23 cellular contexts compared by ENCODE assay signal in genomic region chr4:164207460-164207859, GRCh38.
"Had no signal": no experiment of that assay in that cellular context is flagged by ENCODE, and none has a peak within 500 bp of the region (broad histone marks: within the 10 kb centered on the region; RNA-seq: fewer than 3 reads in every experiment).

No MANE protein-coding gene starts in this region.

- H3K4me2 ChIP-seq: hepatocyte had no signal

- H3K4me1 Mint-ChIP-seq: immature natural killer cell, memory B cell, naive B cell, nephron progenitor cell had no signal

- H3K36me3 Mint-ChIP-seq: immature natural killer cell, memory B cell, naive B cell had no signal

- H3K4me3 Mint-ChIP-seq: immature natural killer cell, memory B cell, naive B cell, nephron progenitor cell had no signal

- ATAC-seq: left cardiac atrium, lower lobe of right lung had no signal

- H3K9me3 Mint-ChIP-seq: memory B cell, naive B cell, nephron progenitor cell had no signal

- H3K79me2 ChIP-seq: hepatocyte had no signal

- H3K27me3 Mint-ChIP-seq: memory B cell, naive B cell had no signal

- H3K4me3 ChIP-seq: colonic mucosa, hepatocyte, left ventricle myocardium inferior, lower lobe of right lung, ovary, right atrium auricular region, sigmoid colon, skin epidermis, stomach had no signal

- H3K27ac ChIP-seq: colonic mucosa, hepatocyte, left ventricle myocardium inferior, lower lobe of right lung, ovary, right atrium auricular region, sigmoid colon, skin epidermis, stomach had no signal

- H3K4me1 ChIP-seq: colonic mucosa, left ventricle myocardium inferior, lower lobe of right lung, right atrium auricular region, sigmoid colon, stomach had no signal

- H3K27ac Mint-ChIP-seq: immature natural killer cell, memory B cell, nephron progenitor cell had no signal

- H3K36me3 ChIP-seq: colonic mucosa, left ventricle myocardium inferior, lower lobe of right lung, ovary, right atrium auricular region, sigmoid colon, stomach had no signal

- DNase-seq: colonic mucosa; dermis blood vessel endothelial cell; effector CD4-positive, alpha-beta T cell; foreskin melanocyte; head of caudate nucleus; immature natural killer cell; kidney; left cardiac atrium; left ventricle myocardium inferior; lower lobe of right lung; naive B cell; nephron progenitor cell; ovary; sigmoid colon; stimulated activated CD4-positive, alpha-beta T cell treated with anti-CD3 and anti-CD28 coated beads, Interleukin-2, amount 100 ng/mL, for 24 hours; stimulated activated CD4-positive, alpha-beta T cell treated with anti-CD3 and anti-CD28 coated beads, Interleukin-4, amount 100 ng/mL, for 4 hours; stimulated activated naive CD4-positive, alpha-beta T cell; stomach; trophoblast cell had no signal

- H3K9me3 ChIP-seq: colonic mucosa, left ventricle myocardium inferior, lower lobe of right lung, ovary, right atrium auricular region, sigmoid colon, stomach had no signal

- H3K27me3 ChIP-seq: colonic mucosa, hepatocyte, ovary, right atrium auricular region, sigmoid colon, stomach had no signal
